Comparison of ENCODE assay signal across 20 cellular contexts in genomic region chr21:43654806-43655489, GRCh38. TPM values are rescaled to one million over a fixed set of nuclear protein-coding genes. Genes with fewer than 3 reads are reported as not detected.
DNase-seq lines count a peak whose midpoint lies in the region; ATAC-seq, FAIRE-seq and TF ChIP-seq lines count a peak whose summit lies in the region.
"Had no signal": no experiment of that assay in that cellular context is flagged by ENCODE, and none has a peak within 500 bp of the region (broad histone marks: within the 10 kb centered on the region; RNA-seq: fewer than 3 reads in every experiment).

No MANE protein-coding gene starts in this region.

- no peak overlapping the region for H2AFZ ChIP-seq in neuronal stem cell (ENCODE audit: low read length)

- peak overlapping the region; percentile 27 for H2AK5ac ChIP-seq in neuronal stem cell (ENCODE audit: low read depth, low read length)

- H4K91ac ChIP-seq in neuronal stem cell (ENCODE audit: low read depth, low read length, poor library complexity), result no peak overlapping the region

- no peak overlapping the region for H3K4me2 ChIP-seq in neuronal stem cell (ENCODE audit: insufficient read depth, low read length, poor library complexity, severe bottlenecking)

- peaks cover 3% of the 10 kb centered on the region in 2 donors for H3K4me1 ChIP-seq in neuronal stem cell (ENCODE audit: control insufficient read depth in 2 of 2, insufficient read depth in 1 of 2, low read depth in 1 of 2, low read length in 2 of 2)

- peak overlapping the region; percentile 66 for H3K18ac ChIP-seq in neuronal stem cell (ENCODE audit: low read length)

- H4K8ac ChIP-seq in neuronal stem cell (ENCODE audit: low read depth, low read length), result no peak overlapping the region

- no peak overlapping the region for H3K27ac ChIP-seq in neuronal stem cell (replicated peaks; ENCODE audit: low read length)

- H3K9ac ChIP-seq in neuronal stem cell (ENCODE audit: low read depth, low read length, poor library complexity), result no peak overlapping the region

- H3K4me3 ChIP-seq in MG63 (no peak overlapping the region), bronchial epithelial cell (ENCODE audit: low read depth, low read length) (no peak overlapping the region), neuronal stem cell (ENCODE audit: low read length in 2 of 2) (no peak overlapping the region)

- H3K36me3 ChIP-seq in MG63 (0 out of 2 replicates have a peak, but pooled peaks cover 2% of the 10 kb centered on the region), bronchial epithelial cell (ENCODE audit: control insufficient read depth, insufficient read depth, low read length) (no peaks in the 10 kb centered on the region), neuronal stem cell (replicated peaks in 1 of 2; ENCODE audit: control insufficient read depth in 2 of 2, insufficient read depth in 2 of 2, low read length in 2 of 2) (no peaks in the 10 kb centered on the region)

- TF ChIP-seq CTCF in bronchial epithelial cell (IDR thresholded peaks at IDR 0.05; ENCODE audit: insufficient read depth, low read length, severe bottlenecking), result no peak

- H2BK12ac ChIP-seq in neuronal stem cell (ENCODE audit: low read length), result no peak overlapping the region

- no peak overlapping the region for H2BK120ac ChIP-seq in neuronal stem cell (ENCODE audit: low read depth, low read length)

- no peak overlapping the region for H3K14ac ChIP-seq in neuronal stem cell (ENCODE audit: low read length)

- H3K23ac ChIP-seq in neuronal stem cell (ENCODE audit: low read depth, low read length, poor library complexity), result no peak overlapping the region

- H3K9me3 ChIP-seq in MG63 (no peaks in the 10 kb centered on the region), neuronal stem cell (replicated peaks in 1 of 2; ENCODE audit: control insufficient read depth in 2 of 2, insufficient read depth in 1 of 2, low read depth in 1 of 2, low read length in 2 of 2) (no peaks in the 10 kb centered on the region)

- no peak for FAIRE-seq in bronchial epithelial cell (lab: Jason Lieb, UNC)
- FAIRE-seq: colon, small intestine had no signal

- H3K27me3 ChIP-seq in MG63 (no peaks in the 10 kb centered on the region), bronchial epithelial cell (ENCODE audit: control insufficient read depth, insufficient read depth, low read length) (no peaks in the 10 kb centered on the region), neuronal stem cell (ENCODE audit: control insufficient read depth in 3 of 3, insufficient read depth in 3 of 3, low read depth in 1 of 3, low read length in 3 of 3) (peaks cover 0 to 3% (median 0%) of the 10 kb centered on the region in 3 experiments)

- ATAC-seq in GM21526 (IDR thresholded peaks at IDR 0.05; ENCODE audit: low FRiP score, unreplicated experiment), result no peak
- ATAC-seq: naive thymus-derived CD4-positive, alpha-beta T cell had no signal

- H3K79me1 ChIP-seq in neuronal stem cell (ENCODE audit: low read depth, low read length), result peaks cover 4% of the 10 kb centered on the region

- no peak overlapping the region for H2BK5ac ChIP-seq in neuronal stem cell (ENCODE audit: low read length)

- H2BK15ac ChIP-seq in neuronal stem cell (ENCODE audit: low read length), result no peak overlapping the region

- no peak overlapping the region for H3K4ac ChIP-seq in neuronal stem cell (ENCODE audit: low read length)

- DNase-seq in EL, result peak; percentile 86
- peak; percentile 23 for DNase-seq in MG63
- peak; percentile 62 for DNase-seq in bronchial epithelial cell (ENCODE audit: low read depth)
- no peak for DNase-seq in neuronal stem cell (ENCODE audit: low spot score)
- no peak for DNase-seq in stimulated activated CD4-positive, alpha-beta T cell treated with anti-CD3 and anti-CD28 coated beads, Interleukin-4, amount 100 ng/mL, for 24 hours
- no peak for DNase-seq in NCI-H2196 treated with DMSO at 0.1 percent for 48 hours (lab: John Stamatoyannopoulos, UW; ENCODE audit: unreplicated experiment)
- DNase-seq in NCI-H510A (lab: John Stamatoyannopoulos, UW), result no peak
- DNase-seq: activated B cell treated with CpG ODN at 0.5 μM for 24 hours; activated effector memory CD4-positive, alpha-beta T cell treated with Interleukin-2 at 50 U/mL for 16 hours; amygdala; glutamatergic neuron; H7; Karpas-422; naive thymus-derived CD4-positive, alpha-beta T cell; NCI-H1417 treated with DMSO at 0.1 percent for 48 hours; posterior cingulate gyrus; SHP77; small intestine had no signal

- no CpG with 5 or more reads among the region's 7 CpGs for WGBS in neuronal stem cell (ENCODE audit: extremely low coverage in 2 of 2, insufficient read length in 2 of 2, insufficient replicate concordance in 1 of 2), 2 donors

RNA-seq across cellular contexts. Expression of gene HSF2BP, which starts 4.3 kb away (rescaled TPM):
- total RNA-seq in MG63 (2014; rRNA removed; shearing (Covaris generic); ENCODE audit: low replicate concordance), result 2.4 and 6.4 TPM in 2 replicates
- 5.8 and 6.6 TPM in 2 replicates for total RNA-seq in bronchial epithelial cell
- 0.73 TPM for polyA plus RNA-seq in neuronal stem cell (2013, experiment 1 of 2)
- polyA plus RNA-seq in neuronal stem cell (2013, experiment 2 of 2), result 0.65 TPM

RNA-seq across cellular contexts. Expression of gene RRP1B, which starts 4.4 kb away (rescaled TPM):
- total RNA-seq in MG63 (2014; rRNA removed; shearing (Covaris generic); ENCODE audit: low replicate concordance), result 17.9 and 23.0 TPM in 2 replicates
- 25.3 and 31.1 TPM in 2 replicates for total RNA-seq in bronchial epithelial cell
- 31.3 TPM for polyA plus RNA-seq in neuronal stem cell (2013, experiment 1 of 2)
- 31.6 TPM for polyA plus RNA-seq in neuronal stem cell (2013, experiment 2 of 2)

Comparison
In these comparisons a context has a peak if more than half of its experiments do, and no peak if none do; other contexts are left out.
1. DNase-seq: peak in EL (single experiment), MG63 (single experiment) and bronchial epithelial cell (single experiment); none in neuronal stem cell (single experiment), stimulated activated CD4-positive, alpha-beta T cell treated with anti-CD3 and anti-CD28 coated beads, Interleukin-4, amount 100 ng/mL, for 24 hours (single experiment), NCI-H2196 treated with DMSO at 0.1 percent for 48 hours (single experiment) and NCI-H510A (single experiment).